Comparison of ENCODE assay signal across 8 cellular contexts in genomic region chr19:49849433-49850220, GRCh38. TPM values are rescaled to one million over a fixed set of nuclear protein-coding genes. Genes with fewer than 3 reads are reported as not detected.
DNase-seq lines count a peak whose midpoint lies in the region; ATAC-seq and TF ChIP-seq lines count a peak whose summit lies in the region.

No MANE protein-coding gene starts in this region.

- H3K36me3 ChIP-seq in cardiac muscle cell (peaks cover 3% of the 10 kb centered on the region), adrenal gland (replicated peaks in 1 of 2) (peaks cover 0 to 4% of the 10 kb centered on the region in 2 donors), right lobe of liver (peaks cover 0 to 3% (median 0%) of the 10 kb centered on the region in 4 donors), aorta (ENCODE audit: control insufficient read depth in 1 of 2, insufficient read depth in 2 of 2, low read length in 1 of 2) (no peaks in the 10 kb centered on the region)

- H3K27me3 ChIP-seq in cardiac muscle cell (no peaks in the 10 kb centered on the region), adrenal gland (no peaks in the 10 kb centered on the region), right lobe of liver (no peaks in the 10 kb centered on the region), aorta (ENCODE audit: control insufficient read depth in 1 of 2, insufficient read depth in 2 of 2, low read length in 1 of 2) (no peaks in the 10 kb centered on the region)

- intact Hi-C loops in Right ventricle myocardium inferior (cut with DNase I): loop anchor here (2.0 kb wide), 3 partner anchors 17 to 83 kb away; partner anchors contain the start of genes AP2A1, FUZ and PNKP
- intact Hi-C loops in adrenal gland (cut with DNase I): no loop called here
- intact Hi-C loops in right lobe of liver (cut with DNase I): no loop called here
- intact Hi-C loops in aorta (cut with DNase I): loop anchor here (2.0 to 5.0 kb wide), 3 partner anchors 17 to 32 kb away; partner anchors contain the start of genes MED25 (in 2 of the 2) and PNKP (in 1 of the 2)

- ATAC-seq in Right ventricle myocardium inferior: no peak
- ATAC-seq in right lobe of liver: no peak
- no peak for ATAC-seq in aorta (ENCODE audit: low FRiP score)

- H3K27ac ChIP-seq in cardiac muscle cell: peak overlapping the region; percentile 97
- H3K27ac ChIP-seq in adrenal gland: peak overlapping the region; percentile 37 to 99 (median 98)
- H3K27ac ChIP-seq in right lobe of liver: no peak overlapping the region
- H3K27ac ChIP-seq in aorta (ENCODE audit: low read depth in 1 of 2, low read length in 2 of 2): no peak overlapping the region

- H3K4me1 Mint-ChIP-seq in type B pancreatic cell (ENCODE audit: unreplicated experiment): peaks cover 18% of the 10 kb centered on the region

- TF ChIP-seq CTCF in cardiac muscle cell (IDR thresholded peaks at IDR 0.05; ENCODE audit: low read depth, low read length) (no peak), adrenal gland (IDR thresholded peaks at IDR 0.05) (no peak), right lobe of liver (IDR thresholded peaks at IDR 0.05) (no peak), type B pancreatic cell (conservative IDR thresholded peaks at IDR 0.05) (no peak)

- DNase-seq in cardiac muscle cell (ENCODE audit: low read depth in 1 of 2, low spot score in 1 of 2): no peak
- no peak for DNase-seq in Right ventricle myocardium inferior (ENCODE audit: missing footprints)
- DNase-seq in adrenal gland: peak in 1 of 7 donors; percentile 23
- no peak for DNase-seq in right lobe of liver
- DNase-seq in type B pancreatic cell (ENCODE audit: extremely low spot score, unreplicated experiment): no peak
- DNase-seq in aorta: no peak
- DNase-seq in NCI-H1694 (lab: John Stamatoyannopoulos, UW): no peak
- DNase-seq in NCI-H2227 treated with DMSO at 0.1 percent for 48 hours (lab: John Stamatoyannopoulos, UW): no peak

- TF ChIP-seq POLR2A in adrenal gland (IDR thresholded peaks at IDR 0.05): no peak
- no peak for TF ChIP-seq POLR2A in right lobe of liver (IDR thresholded peaks at IDR 0.05)

- H3K9me3 Mint-ChIP-seq in type B pancreatic cell: peaks cover 3% of the 10 kb centered on the region

- H3K27ac Mint-ChIP-seq in type B pancreatic cell: peak overlapping the region; percentile 94

- peak overlapping the region; percentile 79 for H3K4me3 ChIP-seq in cardiac muscle cell
- peak overlapping the region in 1 of 4 donors; percentile 84 for H3K4me3 ChIP-seq in adrenal gland
- peak overlapping the region; percentile 55 to 98 (median 91) for H3K4me3 ChIP-seq in right lobe of liver
- H3K4me3 ChIP-seq in aorta (ENCODE audit: low read length in 2 of 2): no peak overlapping the region

- H3K4me1 ChIP-seq in cardiac muscle cell (ENCODE audit: low read depth) (peaks cover 10% of the 10 kb centered on the region), adrenal gland (replicated peaks in 1 of 2) (peaks cover 11 to 26% of the 10 kb centered on the region in 2 donors), right lobe of liver (peaks cover 0 to 22% (median 6%) of the 10 kb centered on the region in 4 donors), aorta (ENCODE audit: control insufficient read depth in 1 of 2, insufficient read depth in 2 of 2, low read length in 2 of 2) (no peaks in the 10 kb centered on the region)

- 89 to 92% (median 90%) methylated on average over 15 of the region's 15 CpGs for WGBS in adrenal gland, 4 donors
- 80% methylated on average over 8 of the region's 15 CpGs for WGBS in right lobe of liver (ENCODE audit: insufficient coverage, low coverage, low lambda C conversion rate, missing lambda C conversion rate)
- WGBS in aorta, 2 donors: 92 to 93% methylated on average over 15 of the region's 15 CpGs

- H3K27me3 Mint-ChIP-seq in type B pancreatic cell: no peaks in the 10 kb centered on the region

- peaks cover 21% of the 10 kb centered on the region for H3K36me3 Mint-ChIP-seq in type B pancreatic cell

- peak overlapping the region; percentile 92 for H3K4me3 Mint-ChIP-seq in type B pancreatic cell

- no peaks in the 10 kb centered on the region for H3K9me3 ChIP-seq in cardiac muscle cell (ENCODE audit: low read depth)
- no peaks in the 10 kb centered on the region for H3K9me3 ChIP-seq in adrenal gland (replicated peaks in 1 of 3)
- no peaks in the 10 kb centered on the region for H3K9me3 ChIP-seq in right lobe of liver
- H3K9me3 ChIP-seq in aorta (ENCODE audit: control insufficient read depth, low read length): no peaks in the 10 kb centered on the region

RNA-seq across cellular contexts. Expression of gene PTOV1, which starts 1.3 kb away (rescaled TPM):
- total RNA-seq in cardiac muscle cell (290 and 380 TPM in 2 replicates), Right ventricle myocardium inferior (122 TPM), adrenal gland (100 to 1,000 TPM; 163 to 568 (median 275) TPM), right lobe of liver (10 to 100 TPM; 44.4 to 93.0 (median 69.6) TPM), type B pancreatic cell (ENCODE audit: low replicate concordance) (248 and 388 TPM in 2 replicates), aorta (100 to 1,000 TPM; 103 to 133 TPM)
- polyA plus RNA-seq in cardiac muscle cell (445 and 583 TPM in 2 replicates), adrenal gland (100 to 1,000 TPM in 2 of 3 donors, 10 to 100 TPM in 1; 78.7 to 620 (median 409) TPM), aorta (100 to 1,000 TPM in 1 of 2 donors, 10 to 100 TPM in 1; 50.0 to 142 TPM)

RNA-seq across cellular contexts. Expression of gene PNKP, which starts 17.7 kb away (rescaled TPM):
- 73.8 and 74.5 TPM in 2 replicates for total RNA-seq in cardiac muscle cell
- polyA plus RNA-seq in cardiac muscle cell: 69.7 and 98.4 TPM in 2 replicates
- 36.9 TPM for total RNA-seq in Right ventricle myocardium inferior
- 100 to 1,000 TPM in 4 of 8 donors, 10 to 100 TPM in 4; 49.3 to 199 (median 100) TPM for total RNA-seq in adrenal gland
- polyA plus RNA-seq in adrenal gland: 100 to 1,000 TPM in 2 of 3 donors, 10 to 100 TPM in 1; 40.7 to 344 (median 202) TPM
- 10 to 100 TPM; 21.0 to 37.5 (median 27.9) TPM for total RNA-seq in right lobe of liver
- 72.3 and 125 TPM in 2 replicates for total RNA-seq in type B pancreatic cell (ENCODE audit: low replicate concordance)
- 10 to 100 TPM; 65.2 to 76.5 TPM for total RNA-seq in aorta
- 10 to 100 TPM; 23.7 to 93.0 TPM for polyA plus RNA-seq in aorta

RNA-seq across cellular contexts. Expression of gene AKT1S1, which starts 27.5 kb away (rescaled TPM):
- total RNA-seq in cardiac muscle cell (27.5 and 36.9 TPM in 2 replicates), Right ventricle myocardium inferior (37.2 TPM), adrenal gland (10 to 100 TPM; 25.7 to 70.3 (median 45.7) TPM), right lobe of liver (10 to 100 TPM; 18.2 to 27.0 (median 22.4) TPM), type B pancreatic cell (ENCODE audit: low replicate concordance) (35.8 and 40.1 TPM in 2 replicates), aorta (10 to 100 TPM; 27.5 to 27.8 TPM)
- polyA plus RNA-seq in cardiac muscle cell (45.4 and 66.2 TPM in 2 replicates), adrenal gland (10 to 100 TPM; 66.0 to 89.6 (median 75.8) TPM), aorta (10 to 100 TPM; 24.4 to 44.6 TPM)

RNA-seq across cellular contexts. Expression of gene TBC1D17, which starts 27.9 kb away (rescaled TPM):
- total RNA-seq in cardiac muscle cell: 25.4 and 26.8 TPM in 2 replicates
- 38.0 and 52.5 TPM in 2 replicates for polyA plus RNA-seq in cardiac muscle cell
- 44.9 TPM for total RNA-seq in Right ventricle myocardium inferior
- 100 to 1,000 TPM in 1 of 8 donors, 10 to 100 TPM in 7; 33.5 to 103 (median 51.4) TPM for total RNA-seq in adrenal gland
- 100 to 1,000 TPM in 2 of 3 donors, 10 to 100 TPM in 1; 22.4 to 198 (median 113) TPM for polyA plus RNA-seq in adrenal gland
- 10 to 100 TPM; 12.6 to 38.1 (median 27.8) TPM for total RNA-seq in right lobe of liver
- total RNA-seq in type B pancreatic cell (ENCODE audit: low replicate concordance): 33.9 and 45.9 TPM in 2 replicates
- 10 to 100 TPM; 41.1 to 52.4 TPM for total RNA-seq in aorta
- 100 to 1,000 TPM in 1 of 2 donors, 10 to 100 TPM in 1; 22.7 to 102 TPM for polyA plus RNA-seq in aorta

RNA-seq across cellular contexts. Expression of gene MED25, which starts 31.5 kb away (rescaled TPM):
- total RNA-seq in cardiac muscle cell (68.7 and 83.7 TPM in 2 replicates), Right ventricle myocardium inferior (70.4 TPM), adrenal gland (100 to 1,000 TPM in 5 of 8 donors, 10 to 100 TPM in 3; 78.3 to 211 (median 107) TPM), right lobe of liver (10 to 100 TPM in 5 of 6 experiments, 1 to 10 TPM in 1; 9.9 to 16.3 (median 11.8) TPM), type B pancreatic cell (ENCODE audit: low replicate concordance) (88.5 and 88.9 TPM in 2 replicates), aorta (10 to 100 TPM; 27.2 to 40.3 TPM)
- polyA plus RNA-seq in cardiac muscle cell (69.9 and 73.2 TPM in 2 replicates), adrenal gland (100 to 1,000 TPM in 2 of 3 donors, 10 to 100 TPM in 1; 71.2 to 457 (median 299) TPM), aorta (10 to 100 TPM; 18.3 to 52.8 TPM)

Comparison
In these comparisons a context has a peak if more than half of its experiments do, and no peak if none do; other contexts are left out.
1. H3K27ac ChIP-seq: peak in cardiac muscle cell (single experiment) and adrenal gland (5 of 5); none in right lobe of liver (0 of 3) and aorta (0 of 2).
2. H3K4me3 ChIP-seq: peak in cardiac muscle cell (single experiment) and right lobe of liver (3 of 3); none in aorta (0 of 2).
3. intact Hi-C loops: an anchor here in Right ventricle myocardium inferior (2.0 kb wide) and aorta (2.0 to 5.0 kb wide); none called in adrenal gland and right lobe of liver.